In genomic region chr7:23346316-23346715, GRCh38 we compare ENCODE assay signal across 1 cellular context.
TF ChIP-seq lines count a peak whose summit lies in the region.

No MANE protein-coding gene starts in this region.

TF ChIP-seq in HCT116, 20 proteins besides CTCF, POLR2A, EP300 and RAD21 (continued from another document):
- no peak for TF ChIP-seq FOSL1 (IDR thresholded peaks at IDR 0.05; ENCODE audit: low read depth)
- TF ChIP-seq SRF (IDR thresholded peaks at IDR 0.05; ENCODE audit: low read depth) = no peak
